In the genomic region with DNA sequence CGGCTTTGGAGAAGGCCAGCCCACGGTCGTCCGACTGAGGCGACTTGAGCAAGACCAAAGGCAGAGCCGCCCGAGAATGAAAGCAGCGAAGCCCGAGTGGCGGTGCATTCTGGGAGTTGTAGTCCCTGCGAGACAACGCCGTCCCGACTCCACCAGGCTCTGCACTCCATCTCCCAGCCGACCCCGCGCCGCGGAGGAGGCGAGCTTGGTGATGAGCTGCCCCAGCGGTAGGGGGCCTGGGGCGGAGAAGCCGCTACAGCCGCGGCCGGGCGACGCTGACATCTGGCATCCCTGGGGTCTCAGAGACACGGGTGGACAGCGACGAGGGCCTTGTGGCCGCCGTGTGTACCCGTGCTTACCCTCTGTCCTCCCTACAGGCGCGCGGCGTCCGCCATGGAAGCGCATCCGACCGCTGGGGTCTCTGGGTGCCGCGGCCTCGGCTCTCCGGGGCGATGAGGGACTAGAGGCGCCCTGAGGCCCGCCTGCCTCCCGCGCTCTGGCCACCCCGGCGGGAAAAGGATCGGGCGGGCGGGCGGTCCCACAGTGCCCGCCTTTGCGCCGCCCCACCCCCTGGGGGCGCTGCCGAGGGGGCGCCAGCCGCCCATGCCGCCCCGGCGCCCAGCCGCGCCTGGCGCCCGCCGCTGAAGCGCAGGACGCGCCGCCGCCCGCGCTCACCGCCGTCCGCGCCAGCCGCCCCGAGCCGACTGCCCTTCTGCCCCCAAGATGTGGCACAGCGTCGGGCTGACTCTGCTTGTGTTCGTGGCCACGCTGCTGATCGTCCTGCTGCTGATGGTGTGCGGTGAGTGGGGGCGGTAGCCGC, we compare ENCODE assay signal across 8 cellular contexts. TPM values are rescaled to one million over a fixed set of nuclear protein-coding genes. Genes with fewer than 3 reads are reported as not detected.
DNase-seq lines count a peak whose midpoint lies in the region; ATAC-seq and TF ChIP-seq lines count a peak whose summit lies in the region.

Gene SMIM13 (plus strand): TSS at position 244 of the 820 bp plus-strand sequence. CDS start 480 bp downstream, at position 724.

- H3K36me3 ChIP-seq in thoracic aorta: no peaks in the 10 kb centered on the region

- TF ChIP-seq CTCF in GM12864 (IDR thresholded peaks at IDR 0.05; ENCODE audit: low read depth, low read length, missing control alignments) (peak; percentile 31), omental fat pad (IDR thresholded peaks at IDR 0.05) (peak in 1 of 3 donors; percentile 62), thoracic aorta (IDR thresholded peaks at IDR 0.05) (peak; percentile 50)

- ATAC-seq in HG02623 (IDR thresholded peaks at IDR 0.05; ENCODE audit: unreplicated experiment) (peak; percentile 85), omental fat pad (ENCODE audit: low FRiP score) (peak; percentile 98), thoracic aorta (ENCODE audit: insufficient number of reproducible peaks, low FRiP score, low read depth) (peak; percentile 94)
- ATAC-seq in activated naive CD4-positive, alpha-beta T cell treated with anti-CD3 and anti-CD28 coated beads, Interleukin-2, amount 50 U/mL, for 72 hours: peak; percentile 91 to 96

- H3K9me3 Mint-ChIP-seq in activated naive CD4-positive, alpha-beta T cell treated with anti-CD3 and anti-CD28 coated beads, Interleukin-2, amount 50 U/mL, for 72 hours: no peaks in the 10 kb centered on the region

- peaks cover 12 to 16% of the 10 kb centered on the region in 2 donors for H3K4me1 ChIP-seq in thoracic aorta (ENCODE audit: control insufficient read depth in 1 of 2, low read depth in 2 of 2)

- no peaks in the 10 kb centered on the region for H3K27me3 ChIP-seq in thoracic aorta (replicated peaks; ENCODE audit: insufficient read depth)

- H3K27ac Mint-ChIP-seq in activated naive CD4-positive, alpha-beta T cell treated with anti-CD3 and anti-CD28 coated beads, Interleukin-2, amount 50 U/mL, for 72 hours: peak within 1 kb of the TSS; percentile 90 to 99

- peak within 1 kb of the TSS; percentile 93 to 94 for H3K27ac ChIP-seq in thoracic aorta

- DNase-seq in GM12864 (ENCODE audit: low read depth): peak; percentile 94
- peak; percentile 85 for DNase-seq in NCI-H1092 treated with DMSO at 0.1 percent for 48 hours (lab: John Stamatoyannopoulos, UW)
- DNase-seq in SKM-1 (lab: John Stamatoyannopoulos, UW; ENCODE audit: unreplicated experiment): peak; percentile 94
- peak; percentile 92 to 93 for DNase-seq in activated naive CD4-positive, alpha-beta T cell treated with anti-CD3 and anti-CD28 coated beads, Interleukin-2, amount 50 U/mL, for 72 hours (ENCODE audit: low spot score in 2 of 2)
- peak; percentile 80 for DNase-seq in glomerular endothelial cell (ENCODE audit: extremely low read depth, low read depth, low spot score)
- peak; percentile 85 for DNase-seq in omental fat pad (ENCODE audit: low spot score)
- peak; percentile 93 for DNase-seq in thoracic aorta (ENCODE audit: low spot score)

- peaks cover 9 to 13% of the 10 kb centered on the region in 2 donors for H3K36me3 Mint-ChIP-seq in activated naive CD4-positive, alpha-beta T cell treated with anti-CD3 and anti-CD28 coated beads, Interleukin-2, amount 50 U/mL, for 72 hours

- H3K4me3 ChIP-seq in GM12864 (ENCODE audit: low read depth, low read length): peak within 1 kb of the TSS; percentile 95
- H3K4me3 ChIP-seq in thoracic aorta: peak within 1 kb of the TSS; percentile 80

- no peaks in the 10 kb centered on the region for H3K9me3 ChIP-seq in thoracic aorta

RNA-seq across cellular contexts. Expression of gene SMIM13, which starts in this region (rescaled TPM):
- 1 to 10 TPM; 6.3 to 6.4 TPM for total RNA-seq in activated naive CD4-positive, alpha-beta T cell treated with anti-CD3 and anti-CD28 coated beads, Interleukin-2, amount 50 U/mL, for 72 hours
- total RNA-seq in glomerular endothelial cell: 16.3 and 18.3 TPM in 2 replicates
- 1 to 10 TPM; 7.7 to 10.0 (median 8.2) TPM for total RNA-seq in omental fat pad
- total RNA-seq in thoracic aorta: 1 to 10 TPM; 7.5 to 8.4 TPM

Comparison
In these comparisons a context has a peak if more than half of its experiments do, and no peak if none do; other contexts are left out.
1. Peak in every context shown above with its lines: DNase-seq, ATAC-seq, H3K4me3 ChIP-seq and H3K27ac ChIP-seq.